ENCODE assay signal across 16 cellular contexts in genomic region chr2:146964494-146964893, GRCh38.
DNase-seq lines count a peak whose midpoint lies in the region; ATAC-seq and TF ChIP-seq lines count a peak whose summit lies in the region.
"Had no signal": no experiment of that assay in that cellular context is flagged by ENCODE, and none has a peak within 500 bp of the region (broad histone marks: within the 10 kb centered on the region; RNA-seq: fewer than 3 reads in every experiment).

No MANE protein-coding gene starts in this region.

- no peaks in the 10 kb centered on the region for H4K20me1 ChIP-seq in GM23248 (ENCODE audit: insufficient read depth)
- H4K20me1 ChIP-seq: BLaER1 had no signal

- H3K4me3 ChIP-seq in GM23248 (no peak overlapping the region), astrocyte of the cerebellum (ENCODE audit: low read depth, low read length) (no peak overlapping the region)
- H3K4me3 ChIP-seq: A549, BLaER1 had no signal

- no peak for ATAC-seq in GM18502 (IDR thresholded peaks at IDR 0.05; ENCODE audit: poor library complexity, unreplicated experiment)
- ATAC-seq: A549 had no signal

- in situ Hi-C loops in GM23248 (cut with MboI), result no loop called here
- in situ Hi-C loops in astrocyte of the cerebellum (cut with HindIII; ENCODE audit: low sequenced_read_pairs), result loop anchor here (5.0 kb wide), 1 partner anchor 67 kb away; no protein-coding TSS in a partner anchor

- no peak for TF ChIP-seq CTCF in astrocyte of the cerebellum (IDR thresholded peaks at IDR 0.05; ENCODE audit: low read depth, low read length, missing control alignments)

- no peaks in the 10 kb centered on the region for H3K4me1 ChIP-seq in GM23248 (ENCODE audit: insufficient read depth)
- H3K4me1 ChIP-seq: A549, BLaER1, Caco-2 had no signal

- H3K27me3 ChIP-seq in GM23248 (replicated peaks; ENCODE audit: insufficient read depth), result no peaks in the 10 kb centered on the region
- H3K27me3 ChIP-seq: BLaER1 had no signal

- 0 out of 2 replicates have a peak, but pooled peaks cover 3% of the 10 kb centered on the region for H3K9me2 ChIP-seq in GM23248 (ENCODE audit: insufficient read depth)

- H3K79me2 ChIP-seq in GM23248 (ENCODE audit: insufficient read depth), result no peaks in the 10 kb centered on the region

- H3K4me2 ChIP-seq in GM23248 (ENCODE audit: unreplicated experiment), result no peak overlapping the region
- H3K4me2 ChIP-seq: A549, BLaER1 had no signal

- no peaks in the 10 kb centered on the region for H3F3A ChIP-seq in GM23248 (ENCODE audit: insufficient read depth)

- peak overlapping the region; percentile 32; the same call in 1 of the 2 replicates for H2AFZ ChIP-seq in GM23248

- no peak overlapping the region for H3K27ac ChIP-seq in GM23248
- H3K27ac ChIP-seq: A549, BLaER1 had no signal

- no peak overlapping the region for H3K9ac ChIP-seq in GM23248
- H3K9ac ChIP-seq: BLaER1 had no signal

- WGBS in GM23248 (ENCODE audit: low coverage in 1 of 2, low lambda C conversion rate in 2 of 2, missing lambda C conversion rate in 2 of 2), 2 experiments, result 43 to 45% methylated on average over 1 of the region's 1 CpG

- DNase-seq in GM23248, result no peak
- DNase-seq in astrocyte of the cerebellum (ENCODE audit: low read depth), result peak; percentile 27
- peak; percentile 51 for DNase-seq in myocyte (ENCODE audit: low read depth)
- no peak for DNase-seq in NCI-H345 (lab: John Stamatoyannopoulos, UW)
- no peak for DNase-seq in HT-29 (ENCODE audit: low spot score)
- DNase-seq: AML-193; Caco-2; CD8-positive, alpha-beta memory T cell; DND-41; GDM1; GOT3; H9; IMR-90 had no signal

- H3K36me3 ChIP-seq in GM23248 (ENCODE audit: low read depth), result no peaks in the 10 kb centered on the region
- H3K36me3 ChIP-seq: BLaER1 had no signal

- H3K9me3 ChIP-seq in GM23248 (ENCODE audit: low read depth), result no peaks in the 10 kb centered on the region
- H3K9me3 ChIP-seq: A549, Caco-2 had no signal

Comparison
In these comparisons a context has a peak if more than half of its experiments do, and no peak if none do; other contexts are left out.
1. DNase-seq: peak in astrocyte of the cerebellum (single experiment) and myocyte (single experiment); none in GM23248 (single experiment), NCI-H345 (single experiment) and HT-29 (single experiment).